26 cellular contexts compared by ENCODE assay signal in the genomic region with DNA sequence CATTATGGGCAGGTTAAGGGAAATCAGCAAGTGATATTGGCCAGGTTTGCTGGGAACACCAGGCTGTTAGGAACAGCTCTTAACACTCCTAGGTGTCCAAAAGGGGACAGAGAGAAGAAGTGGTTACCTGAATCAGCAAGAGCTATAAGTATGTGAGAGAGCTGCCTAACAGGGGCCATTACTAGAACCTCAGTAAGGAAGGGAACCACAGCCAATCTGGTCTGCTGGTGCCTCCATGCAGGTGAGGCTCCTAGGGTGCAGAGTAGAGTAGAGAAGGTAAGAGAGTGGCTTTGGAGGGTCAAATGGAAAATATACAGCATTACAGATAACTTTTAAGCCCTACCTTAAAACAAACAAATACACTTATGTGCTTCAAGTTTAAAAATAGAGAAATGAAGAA.
"Had no signal": no experiment of that assay in that cellular context is flagged by ENCODE, and none has a peak within 500 bp of the region (broad histone marks: within the 10 kb centered on the region; RNA-seq: fewer than 3 reads in every experiment).

No MANE protein-coding gene starts in this region.

- H3K4me3 Mint-ChIP-seq: T-cell had no signal

- H3K27me3 Mint-ChIP-seq: T-cell had no signal

- ATAC-seq: HepG2, Panc1, PC-3, T-cell had no signal

- DNase-seq: IMR-90; Karpas-422; KG1; MG63; NCI-H1092; NCI-H1105 treated with DMSO at 0.1 percent for 48 hours; NCI-H1417 treated with DMSO at 0.1 percent for 48 hours; NCI-H146; NCI-H1694 treated with DMSO at 0.1 percent for 48 hours; NCI-H1930; NCI-H2081; NCI-H2107; NCI-H2171 treated with DMSO at 0.1 percent for 48 hours; NCI-H345; NCI-H446 treated with DMSO at 0.1 percent for 48 hours; NCI-H510A treated with DMSO at 0.1 percent for 48 hours; NCI-H526; NCI-H748 treated with DMSO at 0.1 percent for 48 hours; NK-92 treated with Interleukin-12 subunit alpha and Interleukin-12 subunit beta, amount 100 ng/mL, for 24 hours; PC-3; SHP77; SK-N-SH; SW 1271; T-cell had no signal
